In genomic region chr6:42136508-42137191, GRCh38 we compare ENCODE assay signal across 8 cellular contexts. TPM values are rescaled to one million over a fixed set of nuclear protein-coding genes. Genes with fewer than 3 reads are reported as not detected.
DNase-seq lines count a peak whose midpoint lies in the region; ATAC-seq and TF ChIP-seq lines count a peak whose summit lies in the region.

No MANE protein-coding gene starts in this region.

- H3K27me3 ChIP-seq in OCI-LY1 (ENCODE audit: insufficient read depth, low read length) (no peaks in the 10 kb centered on the region; the same call in 1 of the 2 replicates), gastroesophageal sphincter (peaks cover 10% of the 10 kb centered on the region)
- H3K27me3 ChIP-seq in effector memory CD4-positive, alpha-beta T cell (replicated peaks; ENCODE audit: control insufficient read depth, insufficient read depth, low read length, poor library complexity, severe bottlenecking) = peaks cover 6% of the 10 kb centered on the region

- POLR2A ChIA-PET in naive thymus-derived CD8-positive, alpha-beta T cell (lab: Charles Lee) = interaction anchor here (0.6 kb wide), 2 partner anchors 87 to 241 kb away, joined by 3 to 5 read pairs; no protein-coding TSS in a partner anchor

- no peaks in the 10 kb centered on the region for H3K9me3 Mint-ChIP-seq in central memory CD8-positive, alpha-beta T cell
- no peaks in the 10 kb centered on the region for H3K9me3 Mint-ChIP-seq in naive thymus-derived CD8-positive, alpha-beta T cell

- TF ChIP-seq CTCF in OCI-LY1 (IDR thresholded peaks at IDR 0.05; ENCODE audit: low read length) (peak; percentile 65), gastroesophageal sphincter (IDR thresholded peaks at IDR 0.05) (no peak)

- H3F3A ChIP-seq in OCI-LY1 (ENCODE audit: insufficient read depth, low read length) = no peaks in the 10 kb centered on the region

- 58 to 63% methylated on average over 5 to 9 of the region's 14 CpGs for WGBS in gastroesophageal sphincter (ENCODE audit: low coverage in 1 of 2), 2 donors

- TF ChIP-seq POLR2A in gastroesophageal sphincter (IDR thresholded peaks at IDR 0.05) = no peak

- H3K4me1 Mint-ChIP-seq in central memory CD8-positive, alpha-beta T cell = peaks cover 6% of the 10 kb centered on the region
- H3K4me1 Mint-ChIP-seq in naive thymus-derived CD8-positive, alpha-beta T cell = peaks cover 4 to 17% (median 10%) of the 10 kb centered on the region in 4 donors

- H3K4me3 ChIP-seq in OCI-LY1 (ENCODE audit: low read depth, low read length, poor library complexity, severe bottlenecking) = peak overlapping the region; percentile 10
- H3K4me3 ChIP-seq in effector memory CD4-positive, alpha-beta T cell (ENCODE audit: insufficient read depth, low read depth, low read length, poor library complexity, severe bottlenecking) = no peak overlapping the region
- no peak overlapping the region for H3K4me3 ChIP-seq in gastroesophageal sphincter

- no peaks in the 10 kb centered on the region for H3K9me2 ChIP-seq in OCI-LY1 (ENCODE audit: low read depth, low read length)

- H3K27ac ChIP-seq in OCI-LY1 (ENCODE audit: low read depth, low read length, poor library complexity, severe bottlenecking) (no peak overlapping the region), gastroesophageal sphincter (no peak overlapping the region)
- no peak overlapping the region for H3K27ac ChIP-seq in effector memory CD4-positive, alpha-beta T cell (ENCODE audit: insufficient read depth, low read length, poor library complexity, severe bottlenecking)

- 0 out of 2 replicates have a peak overlapping the region, but pooled peaks have one; percentile 4 for H2AFZ ChIP-seq in OCI-LY1 (ENCODE audit: low read length)

- no peaks in the 10 kb centered on the region for H3K36me3 Mint-ChIP-seq in central memory CD8-positive, alpha-beta T cell (ENCODE audit: insufficient read depth)
- no peaks in the 10 kb centered on the region for H3K36me3 Mint-ChIP-seq in naive thymus-derived CD8-positive, alpha-beta T cell

- H3K4me3 Mint-ChIP-seq in central memory CD8-positive, alpha-beta T cell = peak overlapping the region; percentile 35
- H3K4me3 Mint-ChIP-seq in naive thymus-derived CD8-positive, alpha-beta T cell = peak overlapping the region in 9 of 10 donors; percentile 26 to 80 (median 70)

- TF ChIP-seq EP300 in gastroesophageal sphincter (IDR thresholded peaks at IDR 0.05) = no peak

- H3K9ac ChIP-seq in OCI-LY1 (ENCODE audit: low read length) = no peak overlapping the region

- H3K9me3 ChIP-seq in OCI-LY1 (ENCODE audit: low read length) = no peaks in the 10 kb centered on the region
- H3K9me3 ChIP-seq in effector memory CD4-positive, alpha-beta T cell (ENCODE audit: control insufficient read depth, low read length) = no peaks in the 10 kb centered on the region
- no peaks in the 10 kb centered on the region for H3K9me3 ChIP-seq in gastroesophageal sphincter

- H3K4me1 ChIP-seq in OCI-LY1 (ENCODE audit: insufficient read depth, low read length, severe bottlenecking) = peaks cover 16% of the 10 kb centered on the region
- H3K4me1 ChIP-seq in effector memory CD4-positive, alpha-beta T cell (ENCODE audit: control insufficient read depth, insufficient read depth, low read length, poor library complexity, severe bottlenecking) = no peaks in the 10 kb centered on the region
- H3K4me1 ChIP-seq in gastroesophageal sphincter = peaks cover 0 to under 1% (median 0%) of the 10 kb centered on the region in 3 donors

- H3K27me3 Mint-ChIP-seq in central memory CD8-positive, alpha-beta T cell = peaks cover 21% of the 10 kb centered on the region
- peaks cover 4 to 11% (median 8%) of the 10 kb centered on the region in 5 donors for H3K27me3 Mint-ChIP-seq in naive thymus-derived CD8-positive, alpha-beta T cell

- no peak overlapping the region for H3K27ac Mint-ChIP-seq in central memory CD8-positive, alpha-beta T cell (ENCODE audit: low read depth)
- H3K27ac Mint-ChIP-seq in naive thymus-derived CD8-positive, alpha-beta T cell = peak overlapping the region in 3 of 10 donors; percentile 20 to 87 (median 86)

- H3K79me2 ChIP-seq in OCI-LY1 (ENCODE audit: insufficient read depth, low read length) = no peaks in the 10 kb centered on the region

- H3K4me2 ChIP-seq in OCI-LY1 (ENCODE audit: low read length) = peak overlapping the region; percentile 54

- no peaks in the 10 kb centered on the region for H4K20me1 ChIP-seq in OCI-LY1 (ENCODE audit: insufficient read depth, low read length)

- no peaks in the 10 kb centered on the region for H3K36me3 ChIP-seq in OCI-LY1 (ENCODE audit: insufficient read depth, low read length)
- no peaks in the 10 kb centered on the region for H3K36me3 ChIP-seq in effector memory CD4-positive, alpha-beta T cell (ENCODE audit: control insufficient read depth, insufficient read depth, low read length)
- no peaks in the 10 kb centered on the region for H3K36me3 ChIP-seq in gastroesophageal sphincter

- ATAC-seq in GM18511 (IDR thresholded peaks at IDR 0.05; ENCODE audit: unreplicated experiment) (peak; percentile 46), gastroesophageal sphincter (no peak)
- no peak for ATAC-seq in central memory CD8-positive, alpha-beta T cell (replicated peaks; ENCODE audit: extremely low read depth, poor library complexity, severe bottlenecking)
- peak; percentile 68 to 77 for ATAC-seq in naive thymus-derived CD8-positive, alpha-beta T cell

- DNase-seq in 8988T (peak; percentile 78), KG1 (lab: John Stamatoyannopoulos, UW) (no peak)
- DNase-seq in central memory CD8-positive, alpha-beta T cell (ENCODE audit: low spot score in 2 of 2) = no peak
- peak in 6 of 10 donors; percentile 5 to 40 (median 20) for DNase-seq in naive thymus-derived CD8-positive, alpha-beta T cell
- no peak for DNase-seq in effector memory CD4-positive, alpha-beta T cell

RNA-seq across cellular contexts. Expression of gene C6orf132, which starts 5.8 kb away (rescaled TPM):
- total RNA-seq in naive thymus-derived CD8-positive, alpha-beta T cell = under 1 TPM; 0.08 to 0.13 TPM
- under 1 TPM in 1 of 3 donors, not detected in 2; 0.08 TPM for polyA plus RNA-seq in naive thymus-derived CD8-positive, alpha-beta T cell
- total RNA-seq in gastroesophageal sphincter = 10 to 100 TPM in 1 of 4 donors, 1 to 10 TPM in 2, under 1 TPM in 1; 0.93 to 12.1 (median 1.4) TPM

RNA-seq across cellular contexts. Expression of gene GUCA1A, which starts 36.5 kb away (rescaled TPM):
- total RNA-seq in naive thymus-derived CD8-positive, alpha-beta T cell = not detected
- polyA plus RNA-seq in naive thymus-derived CD8-positive, alpha-beta T cell = not detected
- under 1 TPM in 1 of 4 donors, not detected in 3; 0.46 TPM for total RNA-seq in gastroesophageal sphincter

RNA-seq across cellular contexts. Expression of gene GUCA1B, which starts 58.1 kb away (rescaled TPM):
- total RNA-seq in naive thymus-derived CD8-positive, alpha-beta T cell = 1 to 10 TPM; 5.6 to 6.3 TPM
- polyA plus RNA-seq in naive thymus-derived CD8-positive, alpha-beta T cell = not detected
- 1 to 10 TPM in 1 of 4 donors, under 1 TPM in 2, not detected in 1; 0.62 to 1.8 (median 0.81) TPM for total RNA-seq in gastroesophageal sphincter

Comparison
In these comparisons a context has a peak if more than half of its experiments do, and no peak if none do; other contexts are left out.
1. DNase-seq: peak in 8988T (single experiment) and naive thymus-derived CD8-positive, alpha-beta T cell (6 of 10); none in central memory CD8-positive, alpha-beta T cell (0 of 2), effector memory CD4-positive, alpha-beta T cell (0 of 3) and KG1 (single experiment).
2. ATAC-seq: peak in GM18511 (single experiment) and naive thymus-derived CD8-positive, alpha-beta T cell (2 of 2); none in central memory CD8-positive, alpha-beta T cell (single experiment) and gastroesophageal sphincter (single experiment).